12 cellular contexts compared by ENCODE assay signal in genomic region chr6:36627801-36628246, GRCh38. TPM values are rescaled to one million over a fixed set of nuclear protein-coding genes. Genes with fewer than 3 reads are reported as not detected.
DNase-seq lines count a peak whose midpoint lies in the region; ATAC-seq and TF ChIP-seq lines count a peak whose summit lies in the region.
"Had no signal": no experiment of that assay in that cellular context is flagged by ENCODE, and none has a peak within 500 bp of the region (broad histone marks: within the 10 kb centered on the region; RNA-seq: fewer than 3 reads in every experiment).

No MANE protein-coding gene starts in this region.

- peaks cover 41% of the 10 kb centered on the region for H3K4me1 ChIP-seq in vagina

- no peaks in the 10 kb centered on the region for H3K36me3 Mint-ChIP-seq in activated naive CD8-positive, alpha-beta T cell treated with anti-CD3 and anti-CD28 coated beads, Interleukin-2, amount 50 U/mL, for 24 hours (ENCODE audit: low read depth)
- no peaks in the 10 kb centered on the region for H3K36me3 Mint-ChIP-seq in activated naive CD8-positive, alpha-beta T cell treated with anti-CD3 and anti-CD28 coated beads for 36 hours
- H3K36me3 Mint-ChIP-seq: activated naive CD8-positive, alpha-beta T cell treated with anti-CD3 and anti-CD28 coated beads, Interleukin-2, amount 10 ng/mL, durations not matched to agents 7 days and 5 days had no signal

- intact Hi-C loops in vagina (cut with DNase I), result loop anchor here (5.0 kb wide), 1 partner anchor 49 kb away; the partner anchor contains the start of gene CDKN1A

- no peaks in the 10 kb centered on the region for H3K9me3 ChIP-seq in vagina

- H3K27ac ChIP-seq in vagina, result peak overlapping the region; percentile 65
- H3K27ac ChIP-seq: C4-2B, HL-60 had no signal

- no peak for ATAC-seq in activated naive CD8-positive, alpha-beta T cell treated with anti-CD3 and anti-CD28 coated beads, Interleukin-2, amount 50 U/mL, for 24 hours
- ATAC-seq in HG03159 (IDR thresholded peaks at IDR 0.05; ENCODE audit: unreplicated experiment), result no peak

- no peak for TF ChIP-seq POLR2A in vagina (IDR thresholded peaks at IDR 0.05)

- no peak for DNase-seq in activated naive CD8-positive, alpha-beta T cell treated with anti-CD3 and anti-CD28 coated beads, Interleukin-2, amount 50 U/mL, for 24 hours
- no peak for DNase-seq in activated naive CD8-positive, alpha-beta T cell treated with anti-CD3 and anti-CD28 coated beads for 36 hours
- DNase-seq in dermis microvascular lymphatic vessel endothelial cell (ENCODE audit: low read depth in 2 of 2), result peak; percentile 50 to 55
- DNase-seq in mucosa of gallbladder (ENCODE audit: low spot score), result peak; percentile 76
- DNase-seq in vagina (ENCODE audit: extremely low spot score in 2 of 2), result no peak
- DNase-seq in stimulated activated CD4-positive, alpha-beta T cell treated with anti-CD3 and anti-CD28 coated beads, Interleukin-15, amount 100 ng/mL, for 24 hours, result no peak
- DNase-seq in SK-N-DZ (ENCODE audit: low spot score), result no peak
- DNase-seq: activated naive CD8-positive, alpha-beta T cell treated with anti-CD3 and anti-CD28 coated beads, Interleukin-2, amount 10 ng/mL, durations not matched to agents 7 days and 5 days had no signal

- peaks cover 20% of the 10 kb centered on the region for H3K4me1 Mint-ChIP-seq in activated naive CD8-positive, alpha-beta T cell treated with anti-CD3 and anti-CD28 coated beads, Interleukin-2, amount 50 U/mL, for 24 hours
- H3K4me1 Mint-ChIP-seq in activated naive CD8-positive, alpha-beta T cell treated with anti-CD3 and anti-CD28 coated beads for 36 hours, result peaks cover 11% of the 10 kb centered on the region

- H3K4me3 ChIP-seq in vagina, result no peak overlapping the region

- H3K9me3 Mint-ChIP-seq in activated naive CD8-positive, alpha-beta T cell treated with anti-CD3 and anti-CD28 coated beads, Interleukin-2, amount 50 U/mL, for 24 hours, result no peaks in the 10 kb centered on the region
- H3K9me3 Mint-ChIP-seq in activated naive CD8-positive, alpha-beta T cell treated with anti-CD3 and anti-CD28 coated beads for 36 hours, result no peaks in the 10 kb centered on the region
- H3K9me3 Mint-ChIP-seq: activated naive CD8-positive, alpha-beta T cell treated with anti-CD3 and anti-CD28 coated beads, Interleukin-2, amount 10 ng/mL, durations not matched to agents 7 days and 5 days; neural crest cell had no signal

- no peaks in the 10 kb centered on the region for H3K27me3 Mint-ChIP-seq in activated naive CD8-positive, alpha-beta T cell treated with anti-CD3 and anti-CD28 coated beads, Interleukin-2, amount 50 U/mL, for 24 hours
- no peaks in the 10 kb centered on the region for H3K27me3 Mint-ChIP-seq in activated naive CD8-positive, alpha-beta T cell treated with anti-CD3 and anti-CD28 coated beads for 36 hours

- H3K27me3 ChIP-seq in vagina, result no peaks in the 10 kb centered on the region

- peak overlapping the region; percentile 73 for H3K27ac Mint-ChIP-seq in activated naive CD8-positive, alpha-beta T cell treated with anti-CD3 and anti-CD28 coated beads, Interleukin-2, amount 50 U/mL, for 24 hours
- no peak overlapping the region for H3K27ac Mint-ChIP-seq in activated naive CD8-positive, alpha-beta T cell treated with anti-CD3 and anti-CD28 coated beads for 36 hours
- H3K27ac Mint-ChIP-seq: activated naive CD8-positive, alpha-beta T cell treated with anti-CD3 and anti-CD28 coated beads, Interleukin-2, amount 10 ng/mL, durations not matched to agents 7 days and 5 days had no signal

- H3K4me3 Mint-ChIP-seq in activated naive CD8-positive, alpha-beta T cell treated with anti-CD3 and anti-CD28 coated beads, Interleukin-2, amount 50 U/mL, for 24 hours, result no peak overlapping the region
- H3K4me3 Mint-ChIP-seq in activated naive CD8-positive, alpha-beta T cell treated with anti-CD3 and anti-CD28 coated beads for 36 hours, result no peak overlapping the region
- H3K4me3 Mint-ChIP-seq: activated naive CD8-positive, alpha-beta T cell treated with anti-CD3 and anti-CD28 coated beads, Interleukin-2, amount 10 ng/mL, durations not matched to agents 7 days and 5 days; neural crest cell had no signal

- TF ChIP-seq CTCF in vagina (IDR thresholded peaks at IDR 0.05), result no peak

- H3K36me3 ChIP-seq in vagina, result no peaks in the 10 kb centered on the region

RNA-seq across cellular contexts. Expression of gene SRSF3, which starts 33.7 kb away (rescaled TPM):
- total RNA-seq in activated naive CD8-positive, alpha-beta T cell treated with anti-CD3 and anti-CD28 coated beads for 36 hours, result 100 to 1,000 TPM; 585 to 589 TPM
- total RNA-seq in dermis microvascular lymphatic vessel endothelial cell (227 and 298 TPM in 2 replicates), mucosa of gallbladder (190 TPM), vagina (144 TPM)
- 189 and 228 TPM in 2 replicates for polyA plus RNA-seq in SK-N-DZ (2014; cell fraction: cytosol; rRNA removed)
- polyA plus RNA-seq in SK-N-DZ (2014; cell fraction: nucleus; rRNA removed), result 227 and 252 TPM in 2 replicates

RNA-seq across cellular contexts. Expression of gene CDKN1A, which starts 50.7 kb away (rescaled TPM):
- 10 to 100 TPM; 12.6 to 13.0 TPM for total RNA-seq in activated naive CD8-positive, alpha-beta T cell treated with anti-CD3 and anti-CD28 coated beads for 36 hours
- total RNA-seq in dermis microvascular lymphatic vessel endothelial cell, result 116 and 156 TPM in 2 replicates
- 71.2 TPM for total RNA-seq in mucosa of gallbladder
- total RNA-seq in vagina, result 169 TPM
- polyA plus RNA-seq in SK-N-DZ (2014; cell fraction: cytosol; rRNA removed), result 3.6 and 5.1 TPM in 2 replicates
- polyA plus RNA-seq in SK-N-DZ (2014; cell fraction: nucleus; rRNA removed), result 2.3 and 2.7 TPM in 2 replicates

Comparison
In these comparisons a context has a peak if more than half of its experiments do, and no peak if none do; other contexts are left out.
1. DNase-seq: peak in dermis microvascular lymphatic vessel endothelial cell (2 of 2) and mucosa of gallbladder (single experiment); none in activated naive CD8-positive, alpha-beta T cell treated with anti-CD3 and anti-CD28 coated beads, Interleukin-2, amount 50 U/mL, for 24 hours (single experiment), activated naive CD8-positive, alpha-beta T cell treated with anti-CD3 and anti-CD28 coated beads for 36 hours (single experiment), vagina (0 of 2), stimulated activated CD4-positive, alpha-beta T cell treated with anti-CD3 and anti-CD28 coated beads, Interleukin-15, amount 100 ng/mL, for 24 hours (single experiment) and SK-N-DZ (single experiment).